2 cellular contexts compared by ENCODE assay signal in genomic region chr17:17540935-17541639, GRCh38.
TF ChIP-seq lines count a peak whose summit lies in the region.

No MANE protein-coding gene starts in this region.

TF ChIP-seq in WTC11, 78 proteins besides CTCF, POLR2A, EP300 and RAD21:
- TF ChIP-seq MLX (CRISPR knock-in tag; IDR thresholded peaks at IDR 0.05) = no peak
- TF ChIP-seq KAT7 (CRISPR knock-in tag; IDR thresholded peaks at IDR 0.05; ENCODE audit: borderline replicate concordance) = no peak
- no peak for TF ChIP-seq NFATC4 (CRISPR knock-in tag; IDR thresholded peaks at IDR 0.05)
- TF ChIP-seq NFYB (CRISPR knock-in tag; conservative IDR thresholded peaks at IDR 0.05; ENCODE audit: low read depth) = no peak
- TF ChIP-seq ZNF281 (CRISPR knock-in tag; IDR thresholded peaks at IDR 0.05) = no peak
- TF ChIP-seq RORB (CRISPR knock-in tag; IDR thresholded peaks at IDR 0.05) = no peak
- no peak for TF ChIP-seq AR (CRISPR knock-in tag; IDR thresholded peaks at IDR 0.05)
- no peak for TF ChIP-seq NR1H2 (CRISPR knock-in tag; IDR thresholded peaks at IDR 0.05)
- TF ChIP-seq ATF6 (CRISPR knock-in tag; IDR thresholded peaks at IDR 0.05) = no peak

TF ChIP-seq in HepG2, 621 proteins besides CTCF, POLR2A, EP300 and RAD21:
- peak; percentile 71 to 77 for TF ChIP-seq MAFK (conservative IDR thresholded peaks at IDR 0.05 in 1 of 2, IDR thresholded peaks at IDR 0.05 in 1 of 2; ENCODE audit: low read length in 2 of 2)
- TF ChIP-seq RXRB (CRISPR knock-in tag; IDR thresholded peaks at IDR 0.05; ENCODE audit: borderline replicate concordance) = no peak
- TF ChIP-seq ZFP91 (CRISPR knock-in tag; IDR thresholded peaks at IDR 0.05; ENCODE audit: borderline replicate concordance) = no peak
- no peak for TF ChIP-seq KDM1A (CRISPR knock-in tag; IDR thresholded peaks at IDR 0.05)
- TF ChIP-seq ERF (CRISPR knock-in tag; IDR thresholded peaks at IDR 0.05) = no peak
- TF ChIP-seq ZHX1 (CRISPR knock-in tag; IDR thresholded peaks at IDR 0.05; ENCODE audit: low read depth) = no peak
- TF ChIP-seq MAFF (IDR thresholded peaks at IDR 0.05; ENCODE audit: low read depth, low read length) = peak; percentile 67
- TF ChIP-seq PPARG (CRISPR knock-in tag; conservative IDR thresholded peaks at IDR 0.05) = no peak
- no peak for TF ChIP-seq ELK4 (CRISPR knock-in tag; IDR thresholded peaks at IDR 0.05; ENCODE audit: borderline replicate concordance)
